ENCODE assay signal across 13 cellular contexts in the genomic region with DNA sequence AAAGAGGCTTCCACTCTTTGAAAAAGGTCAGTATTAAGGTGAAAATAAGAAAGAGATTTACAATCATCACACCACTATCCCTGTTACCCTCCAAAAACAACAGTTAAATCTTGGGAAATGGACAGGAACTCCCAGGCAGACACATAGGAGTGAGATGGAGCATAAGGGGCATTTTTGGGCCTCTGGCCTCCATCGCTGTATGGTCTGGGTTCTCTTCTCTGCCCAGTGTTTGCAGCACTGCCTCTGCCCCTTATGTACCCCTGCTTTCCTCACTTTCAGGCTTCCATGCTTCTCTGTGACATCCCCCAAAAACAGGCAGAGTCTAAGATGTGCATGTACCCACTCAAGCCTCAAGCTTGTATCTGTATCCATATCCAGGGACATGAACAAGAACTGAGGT. TPM values are rescaled to one million over a fixed set of nuclear protein-coding genes. Genes with fewer than 3 reads are reported as not detected.
DNase-seq lines count a peak whose midpoint lies in the region; ATAC-seq, FAIRE-seq and TF ChIP-seq lines count a peak whose summit lies in the region.
"Had no signal": no experiment of that assay in that cellular context is flagged by ENCODE, and none has a peak within 500 bp of the region (broad histone marks: within the 10 kb centered on the region; RNA-seq: fewer than 3 reads in every experiment).

No MANE protein-coding gene starts in this region.

- FAIRE-seq in GM12878 (lab: Jason Lieb, UNC) = no peak

- no peak for TF ChIP-seq POLR2A in GM12878 (IDR thresholded peaks at IDR 0.05; ENCODE audit: low read depth, low read length)
- no peak for TF ChIP-seq POLR2A in upper lobe of left lung (IDR thresholded peaks at IDR 0.05)

- H3K4me2 ChIP-seq in GM12878 (ENCODE audit: control insufficient read depth, insufficient read depth) = peak overlapping the region; percentile 67
- H3K4me2 ChIP-seq: BLaER1 had no signal

- no peak for DNase-seq in cardiac muscle cell (ENCODE audit: low read depth in 1 of 2, low spot score in 1 of 2)
- DNase-seq in cardiac septum (ENCODE audit: low spot score) = no peak
- DNase-seq in GM12878 (ENCODE audit: low read depth, low spot score) = no peak
- no peak for DNase-seq in upper lobe of left lung
- no peak for DNase-seq in caudate nucleus (lab: John Stamatoyannopoulos, UW)
- DNase-seq in omental fat pad (ENCODE audit: low spot score) = no peak

- POLR2A ChIA-PET in GM12878 (lab: Charles Lee) = interaction anchor here (0.9 kb wide), 2 partner anchors 21 to 45 kb away, joined by 3 read pairs; no protein-coding TSS in a partner anchor

- in situ Hi-C loops in GM12878 (cut with MboI) = no loop called here

- TF ChIP-seq RAD21 in GM12878 (IDR thresholded peaks at IDR 0.05; ENCODE audit: insufficient read depth, low read depth, low read length) = no peak

- intact Hi-C loops in cardiac septum (cut with DNase I) (loop anchor here (10.0 kb wide), 1 partner anchor 501 kb away; the partner anchor contains the start of gene NFE2L1), GM12878 (cut with micrococcal nuclease; ENCODE audit: unreplicated experiment) (no loop called here)

- H3K4me1 ChIP-seq in cardiac muscle cell (ENCODE audit: low read depth) (peaks cover 53% of the 10 kb centered on the region), GM12878 (ENCODE audit: control insufficient read depth, insufficient read depth, low read length) (peaks cover 7% of the 10 kb centered on the region), mesodermal cell (ENCODE audit: control insufficient read depth, insufficient read depth, low read length, poor library complexity, severe bottlenecking) (peaks cover 44% of the 10 kb centered on the region), upper lobe of left lung (peaks cover 14 to 32% (median 19%) of the 10 kb centered on the region in 4 donors)
- H3K4me1 ChIP-seq: BLaER1 had no signal

- H3K27me3 ChIP-seq in cardiac muscle cell (peaks cover 8% of the 10 kb centered on the region), GM12878 (replicated peaks in 1 of 2; ENCODE audit: control insufficient read depth in 2 of 2, insufficient read depth in 2 of 2, low read length in 1 of 2) (peaks cover 0 to 4% of the 10 kb centered on the region in 2 experiments; a peak in 1 of 4 replicates), upper lobe of left lung (peaks cover 0 to 44% (median 24%) of the 10 kb centered on the region in 4 donors)

- H2AFZ ChIP-seq in GM12878 (ENCODE audit: control insufficient read depth, low read depth, low read length) = no peak overlapping the region

- H3K4me3 ChIP-seq in cardiac muscle cell (peak overlapping the region; percentile 90), GM12878 (no peak overlapping the region), mesodermal cell (ENCODE audit: extremely low read depth, insufficient read depth, low read length, poor library complexity, severe bottlenecking) (peak overlapping the region; percentile 57), upper lobe of left lung (no peak overlapping the region)
- H3K4me3 ChIP-seq: BLaER1 had no signal

- SMC1A ChIA-PET in GM12878 (lab: Charles Lee; ENCODE audit: uncharacterized antibody, unreplicated experiment) = no interaction called here

- H4K20me1 ChIP-seq in GM12878 (ENCODE audit: control insufficient read depth, insufficient read depth) = no peaks in the 10 kb centered on the region

- H3K36me3 ChIP-seq in cardiac muscle cell = peaks cover 7% of the 10 kb centered on the region
- H3K36me3 ChIP-seq in GM12878 (ENCODE audit: control insufficient read depth in 2 of 2, insufficient read depth in 2 of 2, low read length in 1 of 2) = peaks cover 0 to 5% of the 10 kb centered on the region in 2 experiments; a peak in 2 of 4 replicates
- H3K36me3 ChIP-seq in mesodermal cell (ENCODE audit: control insufficient read depth, insufficient read depth, low read length) = peaks cover 10% of the 10 kb centered on the region
- H3K36me3 ChIP-seq in upper lobe of left lung = no peaks in the 10 kb centered on the region
- H3K36me3 ChIP-seq: BLaER1 had no signal

- no peak overlapping the region for H3K9ac ChIP-seq in GM12878 (ENCODE audit: control insufficient read depth, insufficient read depth, low read length)
- H3K9ac ChIP-seq: BLaER1 had no signal

- H3K27ac ChIP-seq in cardiac muscle cell = peak overlapping the region; percentile 98
- no peak overlapping the region for H3K27ac ChIP-seq in GM12878 (ENCODE audit: control insufficient read depth, insufficient read depth)
- peak overlapping the region; percentile 95 for H3K27ac ChIP-seq in mesodermal cell (ENCODE audit: low read depth, low read length, severe bottlenecking)
- H3K27ac ChIP-seq in upper lobe of left lung = peak overlapping the region; percentile 81 to 90 (median 88)
- H3K27ac ChIP-seq in caudate nucleus (ENCODE audit: low read depth, low read length) = no peak overlapping the region
- H3K27ac ChIP-seq: BLaER1 had no signal

- BruUV-seq in GM12878 (replicated peaks; lab: Mats Ljungman, UMichigan) = no TSS peak

- CTCF ChIA-PET in GM12878 (lab: Yijun Ruan, JAX) = no interaction called here

- no peak for ATAC-seq in GM12878
- ATAC-seq in upper lobe of left lung (ENCODE audit: low FRiP score in 2 of 2) = no peak
- ATAC-seq in GM21529 (IDR thresholded peaks at IDR 0.05; ENCODE audit: unreplicated experiment) = no peak
- no peak for ATAC-seq in omental fat pad (ENCODE audit: low FRiP score)

- RAD21 ChIA-PET in GM12878 (lab: Charles Lee; ENCODE audit: unreplicated experiment) = interaction anchor here (0.7 kb wide), 1 partner anchor 41 kb away, joined by 4 read pairs; no protein-coding TSS in a partner anchor

- H3K79me2 ChIP-seq in GM12878 (ENCODE audit: control insufficient read depth, insufficient read depth, low read length) = peaks cover 12% of the 10 kb centered on the region

- WGBS in GM12878 (ENCODE audit: insufficient coverage, insufficient replicate concordance, low lambda C conversion rate, missing lambda C conversion rate) = 100% methylated on average over 1 of the region's 1 CpG
- 80 to 88% methylated on average over 1 of the region's 1 CpG for WGBS in mesodermal cell (ENCODE audit: insufficient coverage in 2 of 2), 2 experiments
- 75 to 100% methylated on average over 1 of the region's 1 CpG for WGBS in upper lobe of left lung, 2 donors

- TF ChIP-seq CTCF in cardiac muscle cell (IDR thresholded peaks at IDR 0.05; ENCODE audit: low read depth, low read length) (no peak), GM12878 (IDR thresholded peaks at IDR 0.05 in 2 of 3, conservative IDR thresholded peaks at IDR 0.05 in 1 of 3; ENCODE audit: control insufficient read depth in 2 of 3, extremely low read depth in 1 of 3, insufficient read depth in 1 of 3, low read depth in 3 of 3, low read length in 3 of 3) (no peak), upper lobe of left lung (IDR thresholded peaks at IDR 0.05) (no peak), omental fat pad (IDR thresholded peaks at IDR 0.05) (no peak)

- TF ChIP-seq EP300 in GM12878 (IDR thresholded peaks at IDR 0.05; ENCODE audit: borderline replicate concordance in 1 of 2, control insufficient read depth in 1 of 2, low read depth in 2 of 2, low read length in 2 of 2) (no peak), upper lobe of left lung (IDR thresholded peaks at IDR 0.05) (no peak)

- H3K9me3 ChIP-seq in cardiac muscle cell (ENCODE audit: low read depth) (no peaks in the 10 kb centered on the region), GM12878 (replicated peaks; ENCODE audit: control insufficient read depth, insufficient read depth, low read length) (no peaks in the 10 kb centered on the region), mesodermal cell (ENCODE audit: control insufficient read depth, low read length) (no peaks in the 10 kb centered on the region), upper lobe of left lung (no peaks in the 10 kb centered on the region)

RNA-seq across cellular contexts. Expression of gene HOXB2, which starts 0.6 kb away (rescaled TPM):
- 111 and 114 TPM in 2 replicates for total RNA-seq in cardiac muscle cell
- polyA plus RNA-seq in cardiac muscle cell = 107 and 116 TPM in 2 replicates
- 4.9 TPM for total RNA-seq in cardiac septum
- 3.3 and 6.2 TPM in 2 replicates for total RNA-seq in GM12878 (2013; cell fraction: nucleolus; rRNA removed)
- 1.4 and 2.0 TPM in 2 replicates for total RNA-seq in GM12878 (2014; rRNA removed)
- total RNA-seq in GM12878 (2014; rRNA removed; fragmentation: Illumina TruSeq; extraction: Trizol) = 1.7 and 1.8 TPM in 2 replicates
- 6.3 and 6.7 TPM in 2 replicates for total RNA-seq in GM12878 (2021)
- 0.94 TPM for polyA plus RNA-seq in GM12878 (2011; ENCODE audit: low read depth)
- 0.42 and 0.48 TPM in 2 replicates for polyA plus RNA-seq in GM12878 (2011; rRNA removed)
- 0.45 and 0.57 TPM in 2 replicates for polyA plus RNA-seq in GM12878 (2011; cell fraction: cytosol; rRNA removed)
- 0.91 and 0.97 TPM in 2 replicates for polyA plus RNA-seq in GM12878 (2011; cell fraction: nucleus; rRNA removed)
- polyA plus RNA-seq in GM12878 (2012) = 2.4 and 3.0 TPM in 2 replicates
- 2.6 and 3.6 TPM in 2 replicates for polyA plus RNA-seq in GM12878 (2014; fragmentation: Illumina TruSeq; extraction: Trizol)
- polyA plus RNA-seq in GM12878 (2014; fragmentation: Nextera tagmentation; extraction: Ambion mirVana) = under 1 TPM; 0.16 to 0.88 TPM
- polyA plus RNA-seq in GM12878 (2014; rRNA removed) = 8.8 and 9.2 TPM in 2 replicates
- polyA plus RNA-seq in GM12878 (2016; fragmentation: Nextera tagmentation; extraction: Ambion mirVana) = 1 to 10 TPM; 3.1 to 4.1 TPM
- 0.29 and 0.52 TPM in 2 replicates for polyA minus RNA-seq in GM12878 (2011; rRNA and poly(A)+ RNA removed)
- polyA minus RNA-seq in GM12878 (2011; cell fraction: cytosol; rRNA and poly(A)+ RNA removed) = not detected in 2 replicates
- 0.85 and 1.1 TPM in 2 replicates for polyA minus RNA-seq in GM12878 (2011; cell fraction: nucleus; rRNA and poly(A)+ RNA removed)
- polyA plus RNA-seq in mesodermal cell (2013, experiment 1 of 2) = 53.6 TPM
- 52.0 TPM for polyA plus RNA-seq in mesodermal cell (2013, experiment 2 of 2)
- total RNA-seq in upper lobe of left lung = 10 to 100 TPM in 2 of 6 donors, 1 to 10 TPM in 4; 1.4 to 16.1 (median 7.4) TPM
- total RNA-seq in omental fat pad = 10 to 100 TPM in 3 of 4 donors, 1 to 10 TPM in 1; 9.7 to 35.2 (median 16.3) TPM
- total RNA-seq: NCI-H460 had no signal

RNA-seq across cellular contexts. Expression of gene HOXB1, which starts 14.7 kb away (rescaled TPM):
- 5.9 and 6.6 TPM in 2 replicates for total RNA-seq in cardiac muscle cell
- 9.1 and 12.4 TPM in 2 replicates for polyA plus RNA-seq in cardiac muscle cell
- total RNA-seq in cardiac septum = not detected
- total RNA-seq in GM12878 (2013; cell fraction: nucleolus; rRNA removed) = not detected in 2 replicates
- not detected in 2 replicates for total RNA-seq in GM12878 (2014; rRNA removed)
- total RNA-seq in GM12878 (2014; rRNA removed; fragmentation: Illumina TruSeq; extraction: Trizol) = not detected in 2 replicates
- not detected in 2 replicates for total RNA-seq in GM12878 (2021)
- not detected for polyA plus RNA-seq in GM12878 (2011; ENCODE audit: low read depth)
- not detected in 2 replicates for polyA plus RNA-seq in GM12878 (2011; rRNA removed)
- polyA plus RNA-seq in GM12878 (2011; cell fraction: cytosol; rRNA removed) = not detected in 2 replicates
- polyA plus RNA-seq in GM12878 (2011; cell fraction: nucleus; rRNA removed) = not detected in 2 replicates
- not detected in 2 replicates for polyA plus RNA-seq in GM12878 (2012)
- not detected in 2 replicates for polyA plus RNA-seq in GM12878 (2014; fragmentation: Illumina TruSeq; extraction: Trizol)
- polyA plus RNA-seq in GM12878 (2014; fragmentation: Nextera tagmentation; extraction: Ambion mirVana) = not detected
- not detected in 2 replicates for polyA plus RNA-seq in GM12878 (2014; rRNA removed)
- not detected for polyA plus RNA-seq in GM12878 (2016; fragmentation: Nextera tagmentation; extraction: Ambion mirVana)
- polyA minus RNA-seq in GM12878 (2011; rRNA and poly(A)+ RNA removed) = not detected in 2 replicates
- polyA minus RNA-seq in GM12878 (2011; cell fraction: cytosol; rRNA and poly(A)+ RNA removed) = not detected in 2 replicates
- polyA minus RNA-seq in GM12878 (2011; cell fraction: nucleus; rRNA and poly(A)+ RNA removed) = not detected in 2 replicates
- polyA plus RNA-seq in mesodermal cell (2013, experiment 1 of 2) = 10.0 TPM
- polyA plus RNA-seq in mesodermal cell (2013, experiment 2 of 2) = 14.1 TPM
- total RNA-seq in upper lobe of left lung = not detected
- not detected for total RNA-seq in omental fat pad
- total RNA-seq: H4, HT1080, NCI-H460, urinary bladder had no signal
- polyA plus RNA-seq: urinary bladder had no signal

RNA-seq across cellular contexts. Expression of gene HOXB4, which starts 32.6 kb away (rescaled TPM):
- total RNA-seq in cardiac muscle cell = 12.2 and 12.5 TPM in 2 replicates
- 5.4 TPM in 2 replicates for polyA plus RNA-seq in cardiac muscle cell
- 1.6 TPM for total RNA-seq in cardiac septum
- total RNA-seq in GM12878 (2013; cell fraction: nucleolus; rRNA removed) = 10.2 and 10.5 TPM in 2 replicates
- 3.3 and 3.7 TPM in 2 replicates for total RNA-seq in GM12878 (2014; rRNA removed)
- 2.3 and 2.5 TPM in 2 replicates for total RNA-seq in GM12878 (2014; rRNA removed; fragmentation: Illumina TruSeq; extraction: Trizol)
- 5.8 and 6.2 TPM in 2 replicates for total RNA-seq in GM12878 (2021)
- 0.64 TPM for polyA plus RNA-seq in GM12878 (2011; ENCODE audit: low read depth)
- polyA plus RNA-seq in GM12878 (2011; rRNA removed) = 2.4 and 3.4 TPM in 2 replicates
- polyA plus RNA-seq in GM12878 (2011; cell fraction: cytosol; rRNA removed) = 3.4 and 3.5 TPM in 2 replicates
- 10.1 and 10.8 TPM in 2 replicates for polyA plus RNA-seq in GM12878 (2011; cell fraction: nucleus; rRNA removed)
- polyA plus RNA-seq in GM12878 (2012) = 1.4 and 2.0 TPM in 2 replicates
- polyA plus RNA-seq in GM12878 (2014; fragmentation: Illumina TruSeq; extraction: Trizol) = 2.3 and 4.6 TPM in 2 replicates
- polyA plus RNA-seq in GM12878 (2014; fragmentation: Nextera tagmentation; extraction: Ambion mirVana) = under 1 TPM; 0.35 to 0.60 TPM
- 3.6 and 4.3 TPM in 2 replicates for polyA plus RNA-seq in GM12878 (2014; rRNA removed)
- 1 to 10 TPM; 1.0 to 1.2 TPM for polyA plus RNA-seq in GM12878 (2016; fragmentation: Nextera tagmentation; extraction: Ambion mirVana)
- 1.4 and 3.2 TPM in 2 replicates for polyA minus RNA-seq in GM12878 (2011; rRNA and poly(A)+ RNA removed)
- 0.94 and 1.5 TPM in 2 replicates for polyA minus RNA-seq in GM12878 (2011; cell fraction: cytosol; rRNA and poly(A)+ RNA removed)
- polyA minus RNA-seq in GM12878 (2011; cell fraction: nucleus; rRNA and poly(A)+ RNA removed) = 4.0 and 6.4 TPM in 2 replicates
- 6.6 TPM for polyA plus RNA-seq in mesodermal cell (2013, experiment 1 of 2)
- 7.8 TPM for polyA plus RNA-seq in mesodermal cell (2013, experiment 2 of 2)
- 1 to 10 TPM in 4 of 6 donors, under 1 TPM in 2; 0.61 to 5.6 (median 2.0) TPM for total RNA-seq in upper lobe of left lung
- total RNA-seq in omental fat pad = 1 to 10 TPM; 1.6 to 8.7 (median 3.4) TPM

RNA-seq across cellular contexts. Expression of gene HOXB3, which starts 44.5 kb away (rescaled TPM):
- total RNA-seq in cardiac muscle cell = 37.7 and 42.4 TPM in 2 replicates
- 24.7 and 24.9 TPM in 2 replicates for polyA plus RNA-seq in cardiac muscle cell
- 4.2 TPM for total RNA-seq in cardiac septum
- 23.2 and 26.2 TPM in 2 replicates for total RNA-seq in GM12878 (2013; cell fraction: nucleolus; rRNA removed)
- total RNA-seq in GM12878 (2014; rRNA removed) = 2.8 and 4.5 TPM in 2 replicates
- 3.0 and 3.5 TPM in 2 replicates for total RNA-seq in GM12878 (2014; rRNA removed; fragmentation: Illumina TruSeq; extraction: Trizol)
- 5.6 and 6.7 TPM in 2 replicates for total RNA-seq in GM12878 (2021)
- 2.1 TPM for polyA plus RNA-seq in GM12878 (2011; ENCODE audit: low read depth)
- polyA plus RNA-seq in GM12878 (2011; rRNA removed) = 6.4 and 9.1 TPM in 2 replicates
- polyA plus RNA-seq in GM12878 (2011; cell fraction: cytosol; rRNA removed) = 4.0 and 4.7 TPM in 2 replicates
- polyA plus RNA-seq in GM12878 (2011; cell fraction: nucleus; rRNA removed) = 35.2 and 38.0 TPM in 2 replicates
- 3.2 and 3.9 TPM in 2 replicates for polyA plus RNA-seq in GM12878 (2012)
- polyA plus RNA-seq in GM12878 (2014; fragmentation: Illumina TruSeq; extraction: Trizol) = 4.5 and 4.6 TPM in 2 replicates
- under 1 TPM; 0.64 to 0.91 TPM for polyA plus RNA-seq in GM12878 (2014; fragmentation: Nextera tagmentation; extraction: Ambion mirVana)
- polyA plus RNA-seq in GM12878 (2014; rRNA removed) = 7.7 and 8.3 TPM in 2 replicates
- under 1 TPM; 0.19 to 0.76 TPM for polyA plus RNA-seq in GM12878 (2016; fragmentation: Nextera tagmentation; extraction: Ambion mirVana)
- 1.2 and 2.0 TPM in 2 replicates for polyA minus RNA-seq in GM12878 (2011; rRNA and poly(A)+ RNA removed)
- polyA minus RNA-seq in GM12878 (2011; cell fraction: cytosol; rRNA and poly(A)+ RNA removed) = 1.5 and 1.6 TPM in 2 replicates
- 7.1 and 7.3 TPM in 2 replicates for polyA minus RNA-seq in GM12878 (2011; cell fraction: nucleus; rRNA and poly(A)+ RNA removed)
- polyA plus RNA-seq in mesodermal cell (2013, experiment 1 of 2) = 28.7 TPM
- 27.8 TPM for polyA plus RNA-seq in mesodermal cell (2013, experiment 2 of 2)
- total RNA-seq in upper lobe of left lung = 10 to 100 TPM in 2 of 6 donors, 1 to 10 TPM in 4; 2.9 to 12.6 (median 7.9) TPM
- 10 to 100 TPM in 2 of 4 donors, 1 to 10 TPM in 2; 4.8 to 30.3 (median 10.6) TPM for total RNA-seq in omental fat pad

RNA-seq across cellular contexts. Expression of gene HOXB5, which starts 48.0 kb away (rescaled TPM):
- total RNA-seq in cardiac muscle cell = 0.24 TPM in 1 of 2 replicates, not detected in the other
- 0.46 and 1.9 TPM in 2 replicates for polyA plus RNA-seq in cardiac muscle cell
- total RNA-seq in cardiac septum = not detected
- total RNA-seq in GM12878 (2013; cell fraction: nucleolus; rRNA removed) = not detected in 2 replicates
- total RNA-seq in GM12878 (2014; rRNA removed) = not detected in 2 replicates
- total RNA-seq in GM12878 (2014; rRNA removed; fragmentation: Illumina TruSeq; extraction: Trizol) = not detected in 2 replicates
- not detected in 2 replicates for total RNA-seq in GM12878 (2021)
- not detected for polyA plus RNA-seq in GM12878 (2011; ENCODE audit: low read depth)
- polyA plus RNA-seq in GM12878 (2011; rRNA removed) = not detected in 2 replicates
- not detected in 2 replicates for polyA plus RNA-seq in GM12878 (2011; cell fraction: cytosol; rRNA removed)
- polyA plus RNA-seq in GM12878 (2011; cell fraction: nucleus; rRNA removed) = not detected in 2 replicates
- polyA plus RNA-seq in GM12878 (2012) = not detected in 2 replicates
- polyA plus RNA-seq in GM12878 (2014; fragmentation: Illumina TruSeq; extraction: Trizol) = not detected in 2 replicates
- polyA plus RNA-seq in GM12878 (2014; fragmentation: Nextera tagmentation; extraction: Ambion mirVana) = not detected
- polyA plus RNA-seq in GM12878 (2014; rRNA removed) = not detected in 2 replicates
- not detected for polyA plus RNA-seq in GM12878 (2016; fragmentation: Nextera tagmentation; extraction: Ambion mirVana)
- polyA minus RNA-seq in GM12878 (2011; rRNA and poly(A)+ RNA removed) = not detected in 2 replicates
- not detected in 2 replicates for polyA minus RNA-seq in GM12878 (2011; cell fraction: cytosol; rRNA and poly(A)+ RNA removed)
- not detected in 2 replicates for polyA minus RNA-seq in GM12878 (2011; cell fraction: nucleus; rRNA and poly(A)+ RNA removed)
- 13.7 TPM for polyA plus RNA-seq in mesodermal cell (2013, experiment 1 of 2)
- polyA plus RNA-seq in mesodermal cell (2013, experiment 2 of 2) = 15.0 TPM
- total RNA-seq in upper lobe of left lung = 1 to 10 TPM in 4 of 6 donors, under 1 TPM in 2; 0.39 to 5.0 (median 1.5) TPM
- 1 to 10 TPM in 2 of 4 donors, under 1 TPM in 2; 0.72 to 3.3 (median 1.4) TPM for total RNA-seq in omental fat pad

Comparison
In these comparisons a context has a peak if more than half of its experiments do, and no peak if none do; other contexts are left out.
1. H3K27ac ChIP-seq: peak in cardiac muscle cell (single experiment), mesodermal cell (single experiment) and upper lobe of left lung (4 of 4); none in GM12878 (single experiment) and caudate nucleus (single experiment).
2. H3K4me3 ChIP-seq: peak in cardiac muscle cell (single experiment) and mesodermal cell (single experiment); none in GM12878 (single experiment) and upper lobe of left lung (0 of 4).